ENCODE assay signal across 10 cellular contexts in genomic region chr6:16512585-16513109, GRCh38.
DNase-seq lines count a peak whose midpoint lies in the region; ATAC-seq and TF ChIP-seq lines count a peak whose summit lies in the region.
"Had no signal": no experiment of that assay in that cellular context is flagged by ENCODE, and none has a peak within 500 bp of the region (broad histone marks: within the 10 kb centered on the region; RNA-seq: fewer than 3 reads in every experiment).

No MANE protein-coding gene starts in this region.

- no peaks in the 10 kb centered on the region for H3K9me3 Mint-ChIP-seq in activated T-cell treated with anti-CD3 and anti-CD28 coated beads, Interleukin-2, amount 50 U/mL, for 72 hours
- H3K9me3 Mint-ChIP-seq in activated naive CD8-positive, alpha-beta T cell treated with anti-CD3 and anti-CD28 coated beads, Interleukin-2, amount 10 ng/mL, durations not matched to agents 7 days and 5 days: peaks cover 2% of the 10 kb centered on the region

- POLR2A ChIA-PET in activated naive CD8-positive, alpha-beta T cell treated with anti-CD3 and anti-CD28 coated beads, Interleukin-2, amount 10 ng/mL, durations not matched to agents 7 days and 5 days (lab: Charles Lee): interaction anchor here (0.6 to 6.0 kb wide), 4 partner anchors 11 to 249 kb away, joined by 3 to 42 read pairs (median 6); partner anchors contain the start of gene ATXN1

- no peaks in the 10 kb centered on the region for H3K36me3 ChIP-seq in uterus
- no peaks in the 10 kb centered on the region for H3K36me3 ChIP-seq in gastrocnemius medialis

- intact Hi-C loops in uterus (cut with DNase I; ENCODE audit: low total_unique reads) (loop anchor here (10.0 kb wide), 1 partner anchor 252 kb away; the partner anchor contains the start of gene ATXN1), gastrocnemius medialis (cut with DNase I; ENCODE audit: low total_unique reads) (loop anchor here (2.0 to 10.0 kb wide), 3 partner anchors 135 to 452 kb away; no protein-coding TSS in a partner anchor)

- peaks cover 0 to 7% of the 10 kb centered on the region in 2 donors for H3K4me1 ChIP-seq in uterus
- H3K4me1 ChIP-seq in gastrocnemius medialis: peaks cover 40 to 50% of the 10 kb centered on the region in 2 donors

- peaks cover 0 to 3% of the 10 kb centered on the region in 2 donors for H3K36me3 Mint-ChIP-seq in activated T-cell treated with anti-CD3 and anti-CD28 coated beads, Interleukin-2, amount 50 U/mL, for 72 hours (ENCODE audit: insufficient read depth in 2 of 2)
- peaks cover 16% of the 10 kb centered on the region for H3K36me3 Mint-ChIP-seq in activated naive CD8-positive, alpha-beta T cell treated with anti-CD3 and anti-CD28 coated beads, Interleukin-2, amount 10 ng/mL, durations not matched to agents 7 days and 5 days

- peaks cover 6% of the 10 kb centered on the region for H3K27me3 Mint-ChIP-seq in activated T-cell treated with anti-CD3 and anti-CD28 coated beads, Interleukin-2, amount 50 U/mL, for 72 hours (ENCODE audit: low read depth)
- H3K27me3 Mint-ChIP-seq in activated naive CD8-positive, alpha-beta T cell treated with anti-CD3 and anti-CD28 coated beads, Interleukin-2, amount 10 ng/mL, durations not matched to agents 7 days and 5 days: no peaks in the 10 kb centered on the region

- TF ChIP-seq CTCF in uterus (IDR thresholded peaks at IDR 0.05): no peak
- no peak for TF ChIP-seq CTCF in gastrocnemius medialis (IDR thresholded peaks at IDR 0.05 in 4 of 5, conservative IDR thresholded peaks at IDR 0.05 in 1 of 5)

- H3K27me3 ChIP-seq in uterus: no peaks in the 10 kb centered on the region
- no peaks in the 10 kb centered on the region for H3K27me3 ChIP-seq in gastrocnemius medialis

- peak in 1 of 2 donors; percentile 40 for DNase-seq in activated T-cell treated with anti-CD3 and anti-CD28 coated beads, Interleukin-2, amount 50 U/mL, for 72 hours
- DNase-seq in activated T-cell treated with anti-CD3 and anti-CD28 coated beads, Interleukin-2, amount 50 U/mL, for 48 hours: no peak
- DNase-seq in activated naive CD8-positive, alpha-beta T cell treated with anti-CD3 and anti-CD28 coated beads, Interleukin-2, amount 10 ng/mL, durations not matched to agents 7 days and 5 days: no peak
- DNase-seq in uterus (no peak), gastrocnemius medialis (no peak), kidney glomerular epithelial cell (lab: John Stamatoyannopoulos, UW) (no peak)
- DNase-seq: lower lobe of right lung, NCI-H2171 treated with DMSO at 0.1 percent for 48 hours had no signal

- peak overlapping the region; percentile 66 for H3K27ac Mint-ChIP-seq in activated T-cell treated with anti-CD3 and anti-CD28 coated beads, Interleukin-2, amount 50 U/mL, for 72 hours
- H3K27ac Mint-ChIP-seq in activated naive CD8-positive, alpha-beta T cell treated with anti-CD3 and anti-CD28 coated beads, Interleukin-2, amount 10 ng/mL, durations not matched to agents 7 days and 5 days: no peak overlapping the region

- H3K4me3 Mint-ChIP-seq in activated T-cell treated with anti-CD3 and anti-CD28 coated beads, Interleukin-2, amount 50 U/mL, for 72 hours: peak overlapping the region; percentile 58 to 72
- H3K4me3 Mint-ChIP-seq in activated naive CD8-positive, alpha-beta T cell treated with anti-CD3 and anti-CD28 coated beads, Interleukin-2, amount 10 ng/mL, durations not matched to agents 7 days and 5 days: peak overlapping the region; percentile 9

- peak; percentile 56 to 63 for ATAC-seq in activated T-cell treated with anti-CD3 and anti-CD28 coated beads, Interleukin-2, amount 50 U/mL, for 72 hours (replicated peaks in 1 of 2)
- ATAC-seq in HG02973 (IDR thresholded peaks at IDR 0.05; ENCODE audit: unreplicated experiment) (peak; percentile 39), HG03460 (IDR thresholded peaks at IDR 0.05; ENCODE audit: unreplicated experiment) (no peak), gastrocnemius medialis (no peak)
- no peak for ATAC-seq in activated naive CD8-positive, alpha-beta T cell treated with anti-CD3 and anti-CD28 coated beads, Interleukin-2, amount 10 ng/mL, durations not matched to agents 7 days and 5 days (ENCODE audit: low read depth)
- ATAC-seq: lower lobe of right lung had no signal

- H3K27ac ChIP-seq in uterus (peak overlapping the region; percentile 0 to 63), gastrocnemius medialis (no peak overlapping the region)
- H3K27ac ChIP-seq: lower lobe of right lung had no signal

- in situ Hi-C loops in gastrocnemius medialis (cut with MboI; ENCODE audit: low sequenced_read_pairs in 4 of 4): loop anchor here (5.0 to 25.0 kb wide), 4 partner anchors 252 to 450 kb away; partner anchors contain the start of gene ATXN1 (in 2 of the 4)

- H3K4me3 ChIP-seq in uterus: no peak overlapping the region
- H3K4me3 ChIP-seq in gastrocnemius medialis: no peak overlapping the region
- H3K4me3 ChIP-seq: lower lobe of right lung had no signal

- H3K9me3 ChIP-seq in uterus (no peaks in the 10 kb centered on the region), gastrocnemius medialis (no peaks in the 10 kb centered on the region)
- H3K9me3 ChIP-seq: lower lobe of right lung had no signal

- peaks cover 74% of the 10 kb centered on the region for H3K4me1 Mint-ChIP-seq in activated T-cell treated with anti-CD3 and anti-CD28 coated beads, Interleukin-2, amount 50 U/mL, for 72 hours (ENCODE audit: low read depth)
- H3K4me1 Mint-ChIP-seq in activated naive CD8-positive, alpha-beta T cell treated with anti-CD3 and anti-CD28 coated beads, Interleukin-2, amount 10 ng/mL, durations not matched to agents 7 days and 5 days: peaks cover 43% of the 10 kb centered on the region

- TF ChIP-seq POLR2A in uterus (IDR thresholded peaks at IDR 0.05) (no peak), gastrocnemius medialis (IDR thresholded peaks at IDR 0.05) (no peak)

Comparison
In these comparisons a context has a peak if more than half of its experiments do, and no peak if none do; other contexts are left out.
1. ATAC-seq: peak in activated T-cell treated with anti-CD3 and anti-CD28 coated beads, Interleukin-2, amount 50 U/mL, for 72 hours (2 of 2) and HG02973 (single experiment); none in activated naive CD8-positive, alpha-beta T cell treated with anti-CD3 and anti-CD28 coated beads, Interleukin-2, amount 10 ng/mL, durations not matched to agents 7 days and 5 days (single experiment), HG03460 (single experiment) and gastrocnemius medialis (0 of 2).
2. H3K27ac ChIP-seq: peak in uterus (2 of 2); none in gastrocnemius medialis (0 of 4).